Comparison of ENCODE assay signal across 10 cellular contexts in the genomic region with DNA sequence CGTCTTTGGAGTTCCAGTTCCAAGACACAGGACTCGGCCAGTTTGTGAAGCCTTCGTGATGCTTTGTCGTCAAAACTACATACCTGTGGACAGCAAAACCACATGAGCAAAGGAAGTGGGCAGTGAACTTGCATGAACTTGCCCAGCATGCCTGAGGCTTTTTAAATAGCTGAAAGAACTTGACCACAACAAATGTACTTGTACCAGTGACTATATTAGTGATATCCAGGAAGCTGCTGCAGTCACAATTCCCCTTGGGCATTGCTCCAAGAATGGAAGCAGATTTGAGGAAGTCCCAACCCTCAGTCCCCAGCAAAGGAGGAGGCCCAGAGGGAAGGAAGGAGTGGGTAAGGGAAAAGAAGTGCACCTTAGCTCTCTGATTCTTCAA. TPM values are rescaled to one million over a fixed set of nuclear protein-coding genes. Genes with fewer than 3 reads are reported as not detected.
DNase-seq lines count a peak whose midpoint lies in the region; ATAC-seq lines count a peak whose summit lies in the region.
"Had no signal": no experiment of that assay in that cellular context is flagged by ENCODE, and none has a peak within 500 bp of the region (broad histone marks: within the 10 kb centered on the region; RNA-seq: fewer than 3 reads in every experiment).

No MANE protein-coding gene starts in this region.

- H3K4me1 ChIP-seq in BLaER1 = peaks cover 47% of the 10 kb centered on the region

- peaks cover 15% of the 10 kb centered on the region; the same call in 1 of the 2 replicates for H4K20me1 ChIP-seq in BLaER1

- peaks cover 46% of the 10 kb centered on the region for H3K36me3 ChIP-seq in BLaER1

- H3K9me3 Mint-ChIP-seq in activated T-helper 17 cell treated with anti-CD3 and anti-CD28 coated beads, Interleukin-2, amount 50 U/mL, for 72 hours = no peaks in the 10 kb centered on the region
- H3K9me3 Mint-ChIP-seq in T-cell = no peaks in the 10 kb centered on the region
- H3K9me3 Mint-ChIP-seq: stimulated activated effector memory CD8-positive, alpha-beta T cell treated with anti-CD3 and anti-CD28 coated beads, Interleukin-12 subunit alpha, Interleukin-12 subunit beta, amount 100 ng/mL, for 72 hours had no signal

- POLR2A ChIA-PET in T-cell (lab: Charles Lee) = interaction anchor here in 1 of 2 donors (0.6 kb wide), 1 partner anchor 1379 kb away, joined by 3 read pairs; no protein-coding TSS in a partner anchor

- 0 out of 2 replicates have a peak overlapping the region, but pooled peaks have one; percentile 14 for H3K27ac ChIP-seq in BLaER1

- no peak for ATAC-seq in activated T-helper 17 cell treated with anti-CD3 and anti-CD28 coated beads, Interleukin-2, amount 50 U/mL, for 72 hours (replicated peaks)
- ATAC-seq in T-cell (replicated peaks in 1 of 4) (no peak), HG02852 (IDR thresholded peaks at IDR 0.05; ENCODE audit: unreplicated experiment) (no peak), GM18519 (IDR thresholded peaks at IDR 0.05; ENCODE audit: low FRiP score, unreplicated experiment) (no peak)
- ATAC-seq: stimulated activated effector memory CD8-positive, alpha-beta T cell treated with anti-CD3 and anti-CD28 coated beads, Interleukin-12 subunit alpha, Interleukin-12 subunit beta, amount 100 ng/mL, for 72 hours had no signal

- peaks cover 29% of the 10 kb centered on the region for H3K36me3 Mint-ChIP-seq in activated T-helper 17 cell treated with anti-CD3 and anti-CD28 coated beads, Interleukin-2, amount 50 U/mL, for 72 hours (ENCODE audit: low read depth)
- H3K36me3 Mint-ChIP-seq in T-cell = peaks cover 13% of the 10 kb centered on the region

- no peaks in the 10 kb centered on the region for H3K27me3 ChIP-seq in BLaER1

- CTCF ChIA-PET in T-cell (lab: Charles Lee) = no interaction called here

- H3K4me1 Mint-ChIP-seq in activated T-helper 17 cell treated with anti-CD3 and anti-CD28 coated beads, Interleukin-2, amount 50 U/mL, for 72 hours = peaks cover 13% of the 10 kb centered on the region
- H3K4me1 Mint-ChIP-seq in T-cell = peaks cover 22 to 31% (median 23%) of the 10 kb centered on the region in 3 donors

- H3K9ac ChIP-seq in BLaER1 = peak overlapping the region; percentile 30; the same call in 1 of the 2 replicates

- H3K4me3 Mint-ChIP-seq in activated T-helper 17 cell treated with anti-CD3 and anti-CD28 coated beads, Interleukin-2, amount 50 U/mL, for 72 hours = no peak overlapping the region
- no peak overlapping the region for H3K4me3 Mint-ChIP-seq in T-cell
- H3K4me3 Mint-ChIP-seq: stimulated activated effector memory CD8-positive, alpha-beta T cell treated with anti-CD3 and anti-CD28 coated beads, Interleukin-12 subunit alpha, Interleukin-12 subunit beta, amount 100 ng/mL, for 72 hours had no signal

- H3K27ac Mint-ChIP-seq in activated T-helper 17 cell treated with anti-CD3 and anti-CD28 coated beads, Interleukin-2, amount 50 U/mL, for 72 hours = peak overlapping the region; percentile 41
- no peak overlapping the region for H3K27ac Mint-ChIP-seq in T-cell
- H3K27ac Mint-ChIP-seq: stimulated activated effector memory CD8-positive, alpha-beta T cell treated with anti-CD3 and anti-CD28 coated beads, Interleukin-12 subunit alpha, Interleukin-12 subunit beta, amount 100 ng/mL, for 72 hours had no signal

- peak overlapping the region; percentile 20; the same call in 1 of the 2 replicates for H3K4me3 ChIP-seq in BLaER1

- peak; percentile 80 for DNase-seq in HK-2 (ENCODE audit: unreplicated experiment)
- peak; percentile 53 for DNase-seq in kidney glomerular epithelial cell (lab: John Stamatoyannopoulos, UW)
- DNase-seq in T-cell = no peak
- no peak for DNase-seq in DMS 273 treated with DMSO at 0.1 percent for 48 hours (lab: John Stamatoyannopoulos, UW)
- DNase-seq: T-helper 1 cell had no signal

- H3K9me3 ChIP-seq in BLaER1 = no peaks in the 10 kb centered on the region

- H3K27me3 Mint-ChIP-seq in activated T-helper 17 cell treated with anti-CD3 and anti-CD28 coated beads, Interleukin-2, amount 50 U/mL, for 72 hours = no peaks in the 10 kb centered on the region
- no peaks in the 10 kb centered on the region for H3K27me3 Mint-ChIP-seq in T-cell

- peak overlapping the region; percentile 99 for H3K4me2 ChIP-seq in BLaER1

RNA-seq across cellular contexts. Expression of a gene that starts 2.6 kb away (rescaled TPM):
- 1 to 10 TPM; 4.8 to 5.2 TPM for total RNA-seq in activated T-helper 17 cell treated with anti-CD3 and anti-CD28 coated beads, Interleukin-2, amount 50 U/mL, for 72 hours
- total RNA-seq in T-cell = 10 to 100 TPM in 3 of 5 donors, 1 to 10 TPM in 2; 5.6 to 11.5 (median 10.7) TPM

RNA-seq across cellular contexts. Expression of a gene that starts 40.3 kb away (rescaled TPM):
- total RNA-seq in activated T-helper 17 cell treated with anti-CD3 and anti-CD28 coated beads, Interleukin-2, amount 50 U/mL, for 72 hours = 10 to 100 TPM; 26.3 to 82.1 TPM
- total RNA-seq in T-cell = 10 to 100 TPM; 14.5 to 39.0 (median 32.9) TPM

RNA-seq across cellular contexts. Expression of a gene that starts 47.6 kb away (rescaled TPM):
- under 1 TPM; 0.04 to 0.08 TPM for total RNA-seq in activated T-helper 17 cell treated with anti-CD3 and anti-CD28 coated beads, Interleukin-2, amount 50 U/mL, for 72 hours
- 1 to 10 TPM in 4 of 5 donors, under 1 TPM in 1; 0.67 to 2.1 (median 1.5) TPM for total RNA-seq in T-cell

Comparison
In these comparisons a context has a peak if more than half of its experiments do, and no peak if none do; other contexts are left out.
1. DNase-seq: peak in HK-2 (single experiment) and kidney glomerular epithelial cell (single experiment); none in T-cell (0 of 34) and DMS 273 treated with DMSO at 0.1 percent for 48 hours (single experiment).